In the genomic region with DNA sequence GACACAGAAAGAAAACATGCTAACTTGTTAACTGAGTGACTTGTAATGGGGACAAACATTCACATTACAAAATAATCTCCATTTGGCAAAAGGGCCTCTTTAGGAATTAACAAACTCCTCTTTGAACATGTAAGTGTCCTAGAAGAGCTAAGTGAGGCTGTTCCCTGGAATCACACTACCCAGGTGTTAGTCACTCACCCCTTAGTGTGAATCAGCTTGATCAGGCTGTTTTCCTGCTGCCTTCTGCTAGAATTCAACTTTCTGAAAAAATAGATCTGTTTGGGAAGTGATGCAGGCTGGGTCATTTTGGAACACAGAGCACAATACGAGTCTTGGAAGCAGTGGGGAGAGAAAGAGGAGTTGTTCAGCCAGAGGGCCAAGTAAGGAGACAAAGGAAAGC, we compare ENCODE assay signal across 1 cellular context.
TF ChIP-seq lines count a peak whose summit lies in the region.

No MANE protein-coding gene starts in this region.

TF ChIP-seq in endothelial cell of umbilical vein, 7 proteins besides CTCF, POLR2A, EP300 and RAD21 (continued from another document):
- TF ChIP-seq POLR2AphosphoS5 (IDR thresholded peaks at IDR 0.05; ENCODE audit: insufficient read depth, low read depth, low read length) (no peak), JUN (IDR thresholded peaks at IDR 0.05; ENCODE audit: borderline replicate concordance, insufficient read depth, insufficient read length, low read depth) (no peak), EZH2 (IDR thresholded peaks at IDR 0.05; ENCODE audit: borderline replicate concordance, low read depth, low read length, severe bottlenecking) (no peak), GATA2 (IDR thresholded peaks at IDR 0.05; ENCODE audit: insufficient read depth, insufficient read length, low read depth, low read length) (no peak)
